ENCODE assay signal across 14 cellular contexts in genomic region chr6:85612690-85613474, GRCh38.
"Had no signal": no experiment of that assay in that cellular context is flagged by ENCODE, and none has a peak within 500 bp of the region (broad histone marks: within the 10 kb centered on the region; RNA-seq: fewer than 3 reads in every experiment).

No MANE protein-coding gene starts in this region.

- H3K27me3 Mint-ChIP-seq: activated naive CD4-positive, alpha-beta T cell treated with anti-CD3 and anti-CD28 coated beads, Interleukin-2, amount 50 U/mL, for 24 hours; naive thymus-derived CD4-positive, alpha-beta T cell had no signal

- DNase-seq: activated CD8-positive, alpha-beta T cell treated with anti-CD3 and anti-CD28 coated beads, Interleukin-2, amount 10 ng/mL, durations not matched to agents 7 days and 5 days; activated effector memory CD4-positive, alpha-beta T cell treated with Interleukin-2 at 50 U/mL for 16 hours; dorsolateral prefrontal cortex; foreskin fibroblast; head of caudate nucleus; naive thymus-derived CD4-positive, alpha-beta T cell; stimulated activated CD4-positive, alpha-beta T cell treated with anti-CD3 and anti-CD28 coated beads, Interleukin-12 subunit alpha, Interleukin-12 subunit beta, amount 100 ng/mL, for 4 hours; stimulated activated naive CD4-positive, alpha-beta T cell treated with Interleukin-2 at 50 U/mL for 16 hours; T-helper 9 cell; upper lobe of left lung had no signal

- H3K9me3 ChIP-seq: breast epithelium, esophagus muscularis mucosa, upper lobe of left lung had no signal

- H3K27ac Mint-ChIP-seq: activated CD8-positive, alpha-beta T cell treated with anti-CD3 and anti-CD28 coated beads, Interleukin-2, amount 10 ng/mL, durations not matched to agents 7 days and 5 days; activated naive CD4-positive, alpha-beta T cell treated with anti-CD3 and anti-CD28 coated beads, Interleukin-2, amount 50 U/mL, for 24 hours had no signal

- H3K4me1 ChIP-seq: breast epithelium, upper lobe of left lung had no signal

- ATAC-seq: activated CD8-positive, alpha-beta T cell treated with anti-CD3 and anti-CD28 coated beads, Interleukin-2, amount 10 ng/mL, durations not matched to agents 7 days and 5 days; naive thymus-derived CD4-positive, alpha-beta T cell had no signal

- H3K27me3 ChIP-seq: breast epithelium, dorsolateral prefrontal cortex, esophagus muscularis mucosa, upper lobe of left lung had no signal

- H3K9me3 Mint-ChIP-seq: activated naive CD4-positive, alpha-beta T cell treated with anti-CD3 and anti-CD28 coated beads, Interleukin-2, amount 50 U/mL, for 24 hours; naive thymus-derived CD4-positive, alpha-beta T cell had no signal

- H3K4me3 ChIP-seq: breast epithelium, dorsolateral prefrontal cortex, esophagus muscularis mucosa, lung, upper lobe of left lung had no signal

- H3K27ac ChIP-seq: breast epithelium, dorsolateral prefrontal cortex, esophagus muscularis mucosa, upper lobe of left lung had no signal

- H3K4me3 Mint-ChIP-seq: activated CD8-positive, alpha-beta T cell treated with anti-CD3 and anti-CD28 coated beads, Interleukin-2, amount 10 ng/mL, durations not matched to agents 7 days and 5 days; activated naive CD4-positive, alpha-beta T cell treated with anti-CD3 and anti-CD28 coated beads, Interleukin-2, amount 50 U/mL, for 24 hours; naive thymus-derived CD4-positive, alpha-beta T cell had no signal
